In the genomic region with DNA sequence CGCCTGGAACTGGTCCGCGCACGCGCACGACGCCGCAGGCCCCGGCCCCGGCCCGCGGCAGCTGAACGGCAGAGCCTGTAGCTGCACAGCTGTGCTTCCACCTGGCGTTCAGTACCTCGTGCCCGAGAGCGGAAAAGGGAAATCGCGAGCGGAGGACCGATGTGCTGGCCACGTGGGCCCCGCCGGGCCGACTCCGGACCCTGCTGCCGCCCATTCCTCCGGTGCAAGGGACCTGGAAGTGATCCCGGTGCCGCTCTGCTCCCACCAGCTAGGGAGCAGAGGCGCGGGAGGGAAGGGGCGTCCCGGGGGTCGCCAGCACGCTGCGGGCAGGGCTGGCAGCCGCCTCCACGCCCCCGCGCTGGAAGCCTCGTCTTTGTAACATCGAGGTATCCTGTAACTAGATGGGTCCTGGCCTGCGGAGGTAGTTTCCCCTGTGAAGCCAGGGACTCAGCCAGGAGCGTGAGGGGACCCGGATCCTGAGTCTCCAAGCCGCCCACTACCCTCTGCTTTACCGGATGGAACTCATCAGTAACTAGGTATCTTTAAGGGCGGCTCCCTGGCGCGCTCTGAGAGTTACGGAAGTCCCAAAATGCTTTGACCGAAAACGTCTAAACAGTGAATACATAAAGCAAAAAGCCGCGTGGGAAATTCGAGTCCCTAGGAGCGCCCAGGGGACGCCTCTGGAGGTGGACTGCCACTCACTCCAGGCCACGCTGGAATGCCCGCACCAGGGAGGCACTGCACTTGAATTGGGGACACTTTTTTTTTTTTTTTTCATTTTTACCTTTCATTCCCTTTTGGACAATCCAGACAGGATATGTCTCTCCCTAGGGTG, we compare ENCODE assay signal across 1 cellular context.
A peak's percentile ranks its signal among the peaks of the same experiment; 100 is the strongest.
TF ChIP-seq lines count a peak whose summit lies in the region.

No MANE protein-coding gene starts in this region.

TF ChIP-seq in K562, 482 proteins besides CTCF, POLR2A, EP300 and RAD21 (continued from another document and continues in another):
- TF ChIP-seq, protein P1, sequence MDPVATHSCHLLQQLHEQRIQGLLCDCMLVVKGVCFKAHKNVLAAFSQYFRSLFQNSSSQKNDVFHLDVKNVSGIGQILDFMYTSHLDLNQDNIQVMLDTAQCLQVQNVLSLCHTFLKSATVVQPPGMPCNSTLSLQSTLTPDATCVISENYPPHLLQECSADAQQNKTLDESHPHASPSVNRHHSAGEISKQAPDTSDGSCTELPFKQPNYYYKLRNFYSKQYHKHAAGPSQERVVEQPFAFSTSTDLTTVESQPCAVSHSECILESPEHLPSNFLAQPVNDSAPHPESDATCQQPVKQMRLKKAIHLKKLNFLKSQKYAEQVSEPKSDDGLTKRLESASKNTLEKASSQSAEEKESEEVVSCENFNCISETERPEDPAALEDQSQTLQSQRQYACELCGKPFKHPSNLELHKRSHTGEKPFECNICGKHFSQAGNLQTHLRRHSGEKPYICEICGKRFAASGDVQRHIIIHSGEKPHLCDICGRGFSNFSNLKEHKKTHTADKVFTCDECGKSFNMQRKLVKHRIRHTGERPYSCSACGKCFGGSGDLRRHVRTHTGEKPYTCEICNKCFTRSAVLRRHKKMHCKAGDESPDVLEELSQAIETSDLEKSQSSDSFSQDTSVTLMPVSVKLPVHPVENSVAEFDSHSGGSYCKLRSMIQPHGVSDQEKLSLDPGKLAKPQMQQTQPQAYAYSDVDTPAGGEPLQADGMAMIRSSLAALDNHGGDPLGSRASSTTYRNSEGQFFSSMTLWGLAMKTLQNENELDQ (CRISPR knock-in tag; IDR thresholded peaks at IDR 0.05; ENCODE audit: borderline replicate concordance) = no peak
- TF ChIP-seq, protein P2, sequence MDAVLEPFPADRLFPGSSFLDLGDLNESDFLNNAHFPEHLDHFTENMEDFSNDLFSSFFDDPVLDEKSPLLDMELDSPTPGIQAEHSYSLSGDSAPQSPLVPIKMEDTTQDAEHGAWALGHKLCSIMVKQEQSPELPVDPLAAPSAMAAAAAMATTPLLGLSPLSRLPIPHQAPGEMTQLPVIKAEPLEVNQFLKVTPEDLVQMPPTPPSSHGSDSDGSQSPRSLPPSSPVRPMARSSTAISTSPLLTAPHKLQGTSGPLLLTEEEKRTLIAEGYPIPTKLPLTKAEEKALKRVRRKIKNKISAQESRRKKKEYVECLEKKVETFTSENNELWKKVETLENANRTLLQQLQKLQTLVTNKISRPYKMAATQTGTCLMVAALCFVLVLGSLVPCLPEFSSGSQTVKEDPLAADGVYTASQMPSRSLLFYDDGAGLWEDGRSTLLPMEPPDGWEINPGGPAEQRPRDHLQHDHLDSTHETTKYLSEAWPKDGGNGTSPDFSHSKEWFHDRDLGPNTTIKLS (IDR thresholded peaks at IDR 0.05; ENCODE audit: borderline replicate concordance, low read depth) = peak; percentile 87
- TF ChIP-seq, protein P3, sequence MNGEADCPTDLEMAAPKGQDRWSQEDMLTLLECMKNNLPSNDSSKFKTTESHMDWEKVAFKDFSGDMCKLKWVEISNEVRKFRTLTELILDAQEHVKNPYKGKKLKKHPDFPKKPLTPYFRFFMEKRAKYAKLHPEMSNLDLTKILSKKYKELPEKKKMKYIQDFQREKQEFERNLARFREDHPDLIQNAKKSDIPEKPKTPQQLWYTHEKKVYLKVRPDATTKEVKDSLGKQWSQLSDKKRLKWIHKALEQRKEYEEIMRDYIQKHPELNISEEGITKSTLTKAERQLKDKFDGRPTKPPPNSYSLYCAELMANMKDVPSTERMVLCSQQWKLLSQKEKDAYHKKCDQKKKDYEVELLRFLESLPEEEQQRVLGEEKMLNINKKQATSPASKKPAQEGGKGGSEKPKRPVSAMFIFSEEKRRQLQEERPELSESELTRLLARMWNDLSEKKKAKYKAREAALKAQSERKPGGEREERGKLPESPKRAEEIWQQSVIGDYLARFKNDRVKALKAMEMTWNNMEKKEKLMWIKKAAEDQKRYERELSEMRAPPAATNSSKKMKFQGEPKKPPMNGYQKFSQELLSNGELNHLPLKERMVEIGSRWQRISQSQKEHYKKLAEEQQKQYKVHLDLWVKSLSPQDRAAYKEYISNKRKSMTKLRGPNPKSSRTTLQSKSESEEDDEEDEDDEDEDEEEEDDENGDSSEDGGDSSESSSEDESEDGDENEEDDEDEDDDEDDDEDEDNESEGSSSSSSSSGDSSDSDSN (IDR thresholded peaks at IDR 0.05; ENCODE audit: borderline replicate concordance in 1 of 2, low read depth in 2 of 2, low read length in 2 of 2) = no peak
- TF ChIP-seq ZNF175 (CRISPR knock-in tag; IDR thresholded peaks at IDR 0.05; ENCODE audit: low read depth) (0 out of 2 replicates have a peak, but pooled peaks have one; percentile 54), HDAC1 (IDR thresholded peaks at IDR 0.05) (peak in 1 of 2 experiments; percentile 94; a peak in 2 of 4 replicates), MTA1 (IDR thresholded peaks at IDR 0.05; ENCODE audit: borderline replicate concordance) (no peak), HDAC8 (tag; IDR thresholded peaks at IDR 0.05) (peak; percentile 83; the same call in 1 of the 2 replicates), ZNF57 (CRISPR knock-in tag; IDR thresholded peaks at IDR 0.05) (no peak), MYC (IDR thresholded peaks at IDR 0.05; ENCODE audit: low read depth, low read length) (peak; percentile 99), MYC (CRISPR knock-in tag; IDR thresholded peaks at IDR 0.05; ENCODE audit: borderline replicate concordance, low read depth) (peak; percentile 97; the same call in 1 of the 2 replicates), MCM5 (IDR thresholded peaks at IDR 0.05; ENCODE audit: low read depth) (no peak), BDP1 (IDR thresholded peaks at IDR 0.05; ENCODE audit: insufficient read depth, insufficient read length) (no peak), NCOA6 (IDR thresholded peaks at IDR 0.05) (no peak), PTRF (tag; IDR thresholded peaks at IDR 0.05) (no peak), ZNF311 (CRISPR knock-in tag; IDR thresholded peaks at IDR 0.05) (no peak), RBFOX2 (IDR thresholded peaks at IDR 0.05; ENCODE audit: low read depth, low read length) (peak; percentile 80), BACH1 (tag; IDR thresholded peaks at IDR 0.05) (no peak), MTA2 (IDR thresholded peaks at IDR 0.05; ENCODE audit: low read depth) (no peak), CBX1 (IDR thresholded peaks at IDR 0.05; ENCODE audit: low read depth) (peak; percentile 76; the same call in 1 of the 2 replicates), DMBX1 (CRISPR knock-in tag; IDR thresholded peaks at IDR 0.05; ENCODE audit: borderline replicate concordance) (peak; percentile 58; the same call in 1 of the 2 replicates), PTBP1 (IDR thresholded peaks at IDR 0.05; ENCODE audit: low read depth, low read length) (no peak), ZBED1 (IDR thresholded peaks at IDR 0.05) (no peak), SAFB (IDR thresholded peaks at IDR 0.05; ENCODE audit: borderline replicate concordance, low read depth, low read length) (no peak), ATF7 (IDR thresholded peaks at IDR 0.05) (peak; percentile 43), TOE1 (IDR thresholded peaks at IDR 0.05; ENCODE audit: borderline replicate concordance) (peak; percentile 61; the same call in 1 of the 2 replicates), TOE1 (CRISPR knock-in tag; IDR thresholded peaks at IDR 0.05; ENCODE audit: borderline replicate concordance, low read depth) (no peak; the same call in 1 of the 2 replicates), ZNF121 (CRISPR knock-in tag; conservative IDR thresholded peaks at IDR 0.05) (no peak), IRF2 (CRISPR knock-in tag; IDR thresholded peaks at IDR 0.05) (no peak), NUFIP1 (IDR thresholded peaks at IDR 0.05; ENCODE audit: partially characterized antibody) (peak; percentile 20), ZNF583 (CRISPR knock-in tag; IDR thresholded peaks at IDR 0.05) (no peak), FIP1L1 (IDR thresholded peaks at IDR 0.05; ENCODE audit: low read depth, low read length, poor library complexity, severe bottlenecking) (no peak), FOXA1 (IDR thresholded peaks at IDR 0.05; ENCODE audit: borderline replicate concordance) (no peak), CSDE1 (IDR thresholded peaks at IDR 0.05) (no peak)
- TF ChIP-seq, protein P4, sequence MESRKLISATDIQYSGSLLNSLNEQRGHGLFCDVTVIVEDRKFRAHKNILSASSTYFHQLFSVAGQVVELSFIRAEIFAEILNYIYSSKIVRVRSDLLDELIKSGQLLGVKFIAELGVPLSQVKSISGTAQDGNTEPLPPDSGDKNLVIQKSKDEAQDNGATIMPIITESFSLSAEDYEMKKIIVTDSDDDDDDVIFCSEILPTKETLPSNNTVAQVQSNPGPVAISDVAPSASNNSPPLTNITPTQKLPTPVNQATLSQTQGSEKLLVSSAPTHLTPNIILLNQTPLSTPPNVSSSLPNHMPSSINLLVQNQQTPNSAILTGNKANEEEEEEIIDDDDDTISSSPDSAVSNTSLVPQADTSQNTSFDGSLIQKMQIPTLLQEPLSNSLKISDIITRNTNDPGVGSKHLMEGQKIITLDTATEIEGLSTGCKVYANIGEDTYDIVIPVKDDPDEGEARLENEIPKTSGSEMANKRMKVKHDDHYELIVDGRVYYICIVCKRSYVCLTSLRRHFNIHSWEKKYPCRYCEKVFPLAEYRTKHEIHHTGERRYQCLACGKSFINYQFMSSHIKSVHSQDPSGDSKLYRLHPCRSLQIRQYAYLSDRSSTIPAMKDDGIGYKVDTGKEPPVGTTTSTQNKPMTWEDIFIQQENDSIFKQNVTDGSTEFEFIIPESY (CRISPR knock-in tag; IDR thresholded peaks at IDR 0.05) = peak; percentile 35; the same call in 1 of the 2 replicates
- TF ChIP-seq, protein P5, sequence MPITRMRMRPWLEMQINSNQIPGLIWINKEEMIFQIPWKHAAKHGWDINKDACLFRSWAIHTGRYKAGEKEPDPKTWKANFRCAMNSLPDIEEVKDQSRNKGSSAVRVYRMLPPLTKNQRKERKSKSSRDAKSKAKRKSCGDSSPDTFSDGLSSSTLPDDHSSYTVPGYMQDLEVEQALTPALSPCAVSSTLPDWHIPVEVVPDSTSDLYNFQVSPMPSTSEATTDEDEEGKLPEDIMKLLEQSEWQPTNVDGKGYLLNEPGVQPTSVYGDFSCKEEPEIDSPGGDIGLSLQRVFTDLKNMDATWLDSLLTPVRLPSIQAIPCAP (CRISPR knock-in tag; IDR thresholded peaks at IDR 0.05; ENCODE audit: borderline replicate concordance) = peak; percentile 61; the same call in 1 of the 2 replicates
- TF ChIP-seq, protein P6, sequence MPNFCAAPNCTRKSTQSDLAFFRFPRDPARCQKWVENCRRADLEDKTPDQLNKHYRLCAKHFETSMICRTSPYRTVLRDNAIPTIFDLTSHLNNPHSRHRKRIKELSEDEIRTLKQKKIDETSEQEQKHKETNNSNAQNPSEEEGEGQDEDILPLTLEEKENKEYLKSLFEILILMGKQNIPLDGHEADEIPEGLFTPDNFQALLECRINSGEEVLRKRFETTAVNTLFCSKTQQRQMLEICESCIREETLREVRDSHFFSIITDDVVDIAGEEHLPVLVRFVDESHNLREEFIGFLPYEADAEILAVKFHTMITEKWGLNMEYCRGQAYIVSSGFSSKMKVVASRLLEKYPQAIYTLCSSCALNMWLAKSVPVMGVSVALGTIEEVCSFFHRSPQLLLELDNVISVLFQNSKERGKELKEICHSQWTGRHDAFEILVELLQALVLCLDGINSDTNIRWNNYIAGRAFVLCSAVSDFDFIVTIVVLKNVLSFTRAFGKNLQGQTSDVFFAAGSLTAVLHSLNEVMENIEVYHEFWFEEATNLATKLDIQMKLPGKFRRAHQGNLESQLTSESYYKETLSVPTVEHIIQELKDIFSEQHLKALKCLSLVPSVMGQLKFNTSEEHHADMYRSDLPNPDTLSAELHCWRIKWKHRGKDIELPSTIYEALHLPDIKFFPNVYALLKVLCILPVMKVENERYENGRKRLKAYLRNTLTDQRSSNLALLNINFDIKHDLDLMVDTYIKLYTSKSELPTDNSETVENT (CRISPR knock-in tag; IDR thresholded peaks at IDR 0.05) = peak; percentile 71; the same call in 1 of the 2 replicates
- TF ChIP-seq, protein P7, sequence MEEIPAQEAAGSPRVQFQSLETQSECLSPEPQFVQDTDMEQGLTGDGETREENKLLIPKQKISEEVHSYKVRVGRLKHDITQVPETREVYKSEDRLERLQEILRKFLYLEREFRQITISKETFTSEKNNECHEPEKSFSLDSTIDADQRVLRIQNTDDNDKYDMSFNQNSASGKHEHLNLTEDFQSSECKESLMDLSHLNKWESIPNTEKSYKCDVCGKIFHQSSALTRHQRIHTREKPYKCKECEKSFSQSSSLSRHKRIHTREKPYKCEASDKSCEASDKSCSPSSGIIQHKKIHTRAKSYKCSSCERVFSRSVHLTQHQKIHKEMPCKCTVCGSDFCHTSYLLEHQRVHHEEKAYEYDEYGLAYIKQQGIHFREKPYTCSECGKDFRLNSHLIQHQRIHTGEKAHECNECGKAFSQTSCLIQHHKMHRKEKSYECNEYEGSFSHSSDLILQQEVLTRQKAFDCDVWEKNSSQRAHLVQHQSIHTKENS (CRISPR knock-in tag; IDR thresholded peaks at IDR 0.05) = no peak
- TF ChIP-seq, protein P8, sequence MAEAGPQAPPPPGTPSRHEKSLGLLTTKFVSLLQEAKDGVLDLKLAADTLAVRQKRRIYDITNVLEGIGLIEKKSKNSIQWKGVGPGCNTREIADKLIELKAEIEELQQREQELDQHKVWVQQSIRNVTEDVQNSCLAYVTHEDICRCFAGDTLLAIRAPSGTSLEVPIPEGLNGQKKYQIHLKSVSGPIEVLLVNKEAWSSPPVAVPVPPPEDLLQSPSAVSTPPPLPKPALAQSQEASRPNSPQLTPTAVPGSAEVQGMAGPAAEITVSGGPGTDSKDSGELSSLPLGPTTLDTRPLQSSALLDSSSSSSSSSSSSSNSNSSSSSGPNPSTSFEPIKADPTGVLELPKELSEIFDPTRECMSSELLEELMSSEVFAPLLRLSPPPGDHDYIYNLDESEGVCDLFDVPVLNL (CRISPR knock-in tag; IDR thresholded peaks at IDR 0.05; ENCODE audit: low read depth) = no peak
- TF ChIP-seq, protein P9, sequence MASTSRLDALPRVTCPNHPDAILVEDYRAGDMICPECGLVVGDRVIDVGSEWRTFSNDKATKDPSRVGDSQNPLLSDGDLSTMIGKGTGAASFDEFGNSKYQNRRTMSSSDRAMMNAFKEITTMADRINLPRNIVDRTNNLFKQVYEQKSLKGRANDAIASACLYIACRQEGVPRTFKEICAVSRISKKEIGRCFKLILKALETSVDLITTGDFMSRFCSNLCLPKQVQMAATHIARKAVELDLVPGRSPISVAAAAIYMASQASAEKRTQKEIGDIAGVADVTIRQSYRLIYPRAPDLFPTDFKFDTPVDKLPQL (IDR thresholded peaks at IDR 0.05; ENCODE audit: extremely low read depth, insufficient read length) = no peak
- TF ChIP-seq, protein P10, sequence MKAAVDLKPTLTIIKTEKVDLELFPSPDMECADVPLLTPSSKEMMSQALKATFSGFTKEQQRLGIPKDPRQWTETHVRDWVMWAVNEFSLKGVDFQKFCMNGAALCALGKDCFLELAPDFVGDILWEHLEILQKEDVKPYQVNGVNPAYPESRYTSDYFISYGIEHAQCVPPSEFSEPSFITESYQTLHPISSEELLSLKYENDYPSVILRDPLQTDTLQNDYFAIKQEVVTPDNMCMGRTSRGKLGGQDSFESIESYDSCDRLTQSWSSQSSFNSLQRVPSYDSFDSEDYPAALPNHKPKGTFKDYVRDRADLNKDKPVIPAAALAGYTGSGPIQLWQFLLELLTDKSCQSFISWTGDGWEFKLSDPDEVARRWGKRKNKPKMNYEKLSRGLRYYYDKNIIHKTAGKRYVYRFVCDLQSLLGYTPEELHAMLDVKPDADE (conservative IDR thresholded peaks at IDR 0.05; ENCODE audit: control insufficient read depth, low read depth, low read length) = peak; percentile 73; the same call in 1 of the 2 replicates
- TF ChIP-seq, protein P11, sequence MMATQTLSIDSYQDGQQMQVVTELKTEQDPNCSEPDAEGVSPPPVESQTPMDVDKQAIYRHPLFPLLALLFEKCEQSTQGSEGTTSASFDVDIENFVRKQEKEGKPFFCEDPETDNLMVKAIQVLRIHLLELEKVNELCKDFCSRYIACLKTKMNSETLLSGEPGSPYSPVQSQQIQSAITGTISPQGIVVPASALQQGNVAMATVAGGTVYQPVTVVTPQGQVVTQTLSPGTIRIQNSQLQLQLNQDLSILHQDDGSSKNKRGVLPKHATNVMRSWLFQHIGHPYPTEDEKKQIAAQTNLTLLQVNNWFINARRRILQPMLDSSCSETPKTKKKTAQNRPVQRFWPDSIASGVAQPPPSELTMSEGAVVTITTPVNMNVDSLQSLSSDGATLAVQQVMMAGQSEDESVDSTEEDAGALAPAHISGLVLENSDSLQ (IDR thresholded peaks at IDR 0.05) = no peak
